14 cellular contexts compared by ENCODE assay signal in genomic region chr13:99046851-99047250, GRCh38.
DNase-seq lines count a peak whose midpoint lies in the region; ATAC-seq and TF ChIP-seq lines count a peak whose summit lies in the region.
"Had no signal": no experiment of that assay in that cellular context is flagged by ENCODE, and none has a peak within 500 bp of the region (broad histone marks: within the 10 kb centered on the region; RNA-seq: fewer than 3 reads in every experiment).

No MANE protein-coding gene starts in this region.

- peak overlapping the region; percentile 51 for H3K27ac ChIP-seq in CD8-positive, alpha-beta memory T cell (ENCODE audit: low read depth, low read length)
- H3K27ac ChIP-seq in PC-3 (ENCODE audit: low read length): peak overlapping the region; percentile 71
- H3K27ac ChIP-seq in colonic mucosa: peak overlapping the region; percentile 53
- peak overlapping the region; percentile 41 to 50 for H3K27ac ChIP-seq in prostate gland
- H3K27ac ChIP-seq: cardiac muscle cell had no signal

- no peak for TF ChIP-seq POLR2A in prostate gland (IDR thresholded peaks at IDR 0.05)

- no peaks in the 10 kb centered on the region for H3K9me2 ChIP-seq in PC-3 (replicated peaks; ENCODE audit: low read length)

- peak overlapping the region; percentile 56 to 89 (median 80) for H3K4me3 Mint-ChIP-seq in CD8-positive, alpha-beta memory T cell
- H3K4me3 Mint-ChIP-seq: neural crest cell had no signal

- CTCF ChIA-PET in CD8-positive, alpha-beta memory T cell (lab: Charles Lee): interaction anchor here (0.7 to 2.8 kb wide), 9 partner anchors 9 to 130 kb away, joined by 3 to 13 read pairs (median 7); no protein-coding TSS in a partner anchor
- CTCF ChIA-PET in PC-3 (lab: Charles Lee) (no interaction called here), HEK293T (lab: Yijun Ruan, JAX) (no interaction called here)

- H3K9ac ChIP-seq in PC-3 (ENCODE audit: low read length) (no peak overlapping the region), colonic mucosa (ENCODE audit: low read depth in 2 of 2, low read length in 2 of 2) (no peak overlapping the region)

- no peaks in the 10 kb centered on the region for H3K36me3 ChIP-seq in CD8-positive, alpha-beta memory T cell (ENCODE audit: insufficient read depth, low read length)
- H3K36me3 ChIP-seq in PC-3 (ENCODE audit: low read depth, low read length) (no peaks in the 10 kb centered on the region), colonic mucosa (no peaks in the 10 kb centered on the region), prostate gland (no peaks in the 10 kb centered on the region), BE2C (no peaks in the 10 kb centered on the region)
- H3K36me3 ChIP-seq: cardiac muscle cell, HAP-1 had no signal

- no peak for DNase-seq in CD8-positive, alpha-beta memory T cell
- DNase-seq in PC-3 (no peak), colonic mucosa (no peak), prostate gland (ENCODE audit: low spot score) (no peak), C1 segment of cervical spinal cord (lab: John Stamatoyannopoulos, UW) (no peak), BE2C (no peak), HEK293T (ENCODE audit: extremely low spot score) (no peak)
- DNase-seq: NCI-H1694 treated with DMSO at 0.1 percent for 48 hours had no signal

- ATAC-seq in PC-3 (peak; percentile 6; the same call in 1 of the 2 replicates), GM18873 (IDR thresholded peaks at IDR 0.05; ENCODE audit: low FRiP score, unreplicated experiment) (no peak)
- ATAC-seq: HepG2 had no signal

- peak overlapping the region; percentile 88 for H3K4me2 ChIP-seq in PC-3 (ENCODE audit: low read length)

- H3F3A ChIP-seq in PC-3 (ENCODE audit: low read length, unreplicated experiment): peaks cover 8% of the 10 kb centered on the region

- H3K36me3 Mint-ChIP-seq in CD8-positive, alpha-beta memory T cell: no peaks in the 10 kb centered on the region

- no peaks in the 10 kb centered on the region for H4K20me1 ChIP-seq in PC-3 (ENCODE audit: low read length)

- no peaks in the 10 kb centered on the region for H3K9me3 Mint-ChIP-seq in CD8-positive, alpha-beta memory T cell
- H3K9me3 Mint-ChIP-seq: neural crest cell had no signal

- H3K4me1 Mint-ChIP-seq in CD8-positive, alpha-beta memory T cell: peaks cover 89 to 98% (median 96%) of the 10 kb centered on the region in 3 donors
- H3K4me1 Mint-ChIP-seq: neural crest cell had no signal

- H3K4me3 ChIP-seq in CD8-positive, alpha-beta memory T cell (ENCODE audit: low read length): peak overlapping the region; percentile 45
- H3K4me3 ChIP-seq in PC-3 (ENCODE audit: low read length) (peak overlapping the region; percentile 59), colonic mucosa (no peak overlapping the region), prostate gland (no peak overlapping the region), BE2C (ENCODE audit: low read depth, low read length) (no peak overlapping the region)
- H3K4me3 ChIP-seq: cardiac muscle cell, GM12878, HAP-1 had no signal

- BruUV-seq in PC-3 (replicated peaks; lab: Mats Ljungman, UMichigan): no TSS peak

- no peaks in the 10 kb centered on the region for H3K27me3 Mint-ChIP-seq in CD8-positive, alpha-beta memory T cell

- H3K4me1 ChIP-seq in CD8-positive, alpha-beta memory T cell (ENCODE audit: insufficient read depth, low read length): peaks cover 96% of the 10 kb centered on the region
- H3K4me1 ChIP-seq in PC-3 (ENCODE audit: insufficient read depth, low read length) (peaks cover 52% of the 10 kb centered on the region), colonic mucosa (peaks cover 8% of the 10 kb centered on the region), prostate gland (replicated peaks) (peaks cover 6% of the 10 kb centered on the region), BE2C (no peaks in the 10 kb centered on the region; the same call in 1 of the 2 replicates)

- peak overlapping the region; percentile 17; the same call in 1 of the 2 replicates for H2AFZ ChIP-seq in PC-3 (ENCODE audit: low read length)

- TF ChIP-seq CTCF in PC-3 (conservative IDR thresholded peaks at IDR 0.05; ENCODE audit: low read depth, low read length) (no peak), colonic mucosa (IDR thresholded peaks at IDR 0.05) (no peak), prostate gland (IDR thresholded peaks at IDR 0.05) (no peak), BE2C (IDR thresholded peaks at IDR 0.05; ENCODE audit: low read depth, low read length) (no peak)

- peak overlapping the region; percentile 88 to 97 (median 96) for H3K27ac Mint-ChIP-seq in CD8-positive, alpha-beta memory T cell

- peaks cover 67% of the 10 kb centered on the region for H3K79me2 ChIP-seq in PC-3 (ENCODE audit: low read length)

- intact Hi-C loops in PC-3 (cut with micrococcal nuclease) (no loop called here), colonic mucosa (cut with DNase I) (no loop called here), prostate gland (cut with DNase I) (no loop called here)

- no peaks in the 10 kb centered on the region for H3K9me3 ChIP-seq in CD8-positive, alpha-beta memory T cell (ENCODE audit: low read length)
- no peaks in the 10 kb centered on the region for H3K9me3 ChIP-seq in PC-3 (ENCODE audit: low read length)
- no peaks in the 10 kb centered on the region for H3K9me3 ChIP-seq in colonic mucosa
- H3K9me3 ChIP-seq in prostate gland: no peaks in the 10 kb centered on the region
- H3K9me3 ChIP-seq in BE2C: no peaks in the 10 kb centered on the region; the same call in 1 of the 2 replicates
- H3K9me3 ChIP-seq: HAP-1 had no signal

- whole genome bisulfite sequencing in prostate gland: 49% methylated on average over 4 of the region's 4 CpGs

- H3K27me3 ChIP-seq in CD8-positive, alpha-beta memory T cell (ENCODE audit: insufficient read depth, low read length, poor library complexity, severe bottlenecking): no peaks in the 10 kb centered on the region
- H3K27me3 ChIP-seq in PC-3 (ENCODE audit: low read length): no peaks in the 10 kb centered on the region
- H3K27me3 ChIP-seq in colonic mucosa: no peaks in the 10 kb centered on the region
- H3K27me3 ChIP-seq in prostate gland (replicated peaks; ENCODE audit: insufficient read depth): no peaks in the 10 kb centered on the region
- no peaks in the 10 kb centered on the region; the same call in 1 of the 2 replicates for H3K27me3 ChIP-seq in BE2C
- H3K27me3 ChIP-seq: cardiac muscle cell had no signal

- POLR2A ChIA-PET in CD8-positive, alpha-beta memory T cell (lab: Charles Lee): interaction anchor here (0.6 to 1.0 kb wide), 2 partner anchors 18 to 40 kb away, joined by 3 read pairs; no protein-coding TSS in a partner anchor
- POLR2A ChIA-PET in PC-3 (lab: Charles Lee; ENCODE audit: unreplicated experiment): no interaction called here
- POLR2A ChIA-PET in HEK293T (lab: Yijun Ruan, JAX): no interaction called here

TF ChIP-seq in HEK293T, 16 proteins besides CTCF, POLR2A, EP300 and RAD21:
- no peak for TF ChIP-seq ZNF384 (IDR thresholded peaks at IDR 0.05)
- TF ChIP-seq SUZ12 (IDR thresholded peaks at IDR 0.05): no peak
- no peak for TF ChIP-seq ELF4 (IDR thresholded peaks at IDR 0.05)
- TF ChIP-seq FOXM1 (IDR thresholded peaks at IDR 0.05; ENCODE audit: borderline replicate concordance): no peak

Comparison
In these comparisons a context has a peak if more than half of its experiments do, and no peak if none do; other contexts are left out.
1. H3K4me3 ChIP-seq: peak in CD8-positive, alpha-beta memory T cell (single experiment) and PC-3 (single experiment); none in colonic mucosa (single experiment), prostate gland (0 of 2) and BE2C (single experiment).
2. Peak in every context shown above with its lines, with median percentiles within 50 percentile points of each other: H3K27ac ChIP-seq.